ENCODE assay signal across 8 cellular contexts in the genomic region with DNA sequence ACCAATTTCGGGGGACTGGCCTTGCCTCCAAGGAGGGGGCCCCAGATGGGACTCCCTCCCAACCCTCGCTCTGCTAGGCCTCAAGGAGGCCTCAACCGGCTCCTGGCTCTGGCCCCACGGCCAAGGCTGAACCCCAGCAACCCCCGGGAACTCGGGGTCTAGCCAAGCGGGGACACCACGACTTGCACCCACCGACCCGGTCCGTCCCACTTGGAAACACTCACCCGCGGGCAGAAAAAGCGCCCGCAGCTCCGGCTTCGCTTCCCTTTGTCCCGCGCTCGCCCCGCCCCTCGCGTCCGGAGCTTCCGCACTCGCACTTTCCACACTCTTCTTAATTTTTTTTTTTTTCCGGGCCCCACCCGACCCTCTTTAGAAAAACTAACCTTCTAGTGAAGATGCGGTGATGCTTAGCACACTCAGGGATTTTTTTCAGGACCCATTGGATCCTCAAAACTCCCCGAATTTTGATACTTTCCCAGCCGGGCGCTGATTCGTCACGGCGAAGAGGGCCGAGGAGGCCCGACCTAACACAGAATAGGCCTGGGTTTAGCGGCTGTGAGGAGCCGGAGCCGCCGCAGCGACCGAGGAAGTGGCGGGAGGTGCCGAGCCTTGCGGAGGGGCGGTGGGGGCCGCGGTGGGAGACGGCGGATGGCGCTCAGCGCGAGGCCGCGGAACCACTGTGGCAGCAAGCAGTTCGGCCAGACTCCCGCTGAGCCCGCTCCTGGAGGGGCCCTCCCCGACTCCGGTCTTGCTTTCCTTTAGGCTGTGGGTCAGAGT. TPM values are rescaled to one million over a fixed set of nuclear protein-coding genes. Genes with fewer than 3 reads are reported as not detected.
DNase-seq lines count a peak whose midpoint lies in the region; ATAC-seq and TF ChIP-seq lines count a peak whose summit lies in the region.

Gene SMARCE1, minus strand, starts transcription at position 270 of the 777 bp plus-strand sequence. CDS start 2,016 bp downstream, outside the sequence.

- TF ChIP-seq POLR2A in body of pancreas (IDR thresholded peaks at IDR 0.05) (peak in 2 of 3 donors; percentile 76 to 78), sigmoid colon (IDR thresholded peaks at IDR 0.05) (peak; percentile 35 to 37)

- H3K4me1 ChIP-seq in body of pancreas (peaks cover 32% of the 10 kb centered on the region), iPS DF 6.9 (ENCODE audit: control insufficient read depth, insufficient read depth, low read length) (no peaks in the 10 kb centered on the region), sigmoid colon (peaks cover 0 to 47% (median 30%) of the 10 kb centered on the region in 4 donors)

- intact Hi-C loops in body of pancreas (cut with DNase I) = no loop called here
- intact Hi-C loops in sigmoid colon (cut with DNase I) = loop anchor here (5.0 to 10.0 kb wide), 2 partner anchors 170 to 1017 kb away; no protein-coding TSS in a partner anchor

- peak within 1 kb of the TSS; percentile 93 to 98 (median 97) for H3K27ac ChIP-seq in body of pancreas
- H3K27ac ChIP-seq in iPS DF 6.9 (ENCODE audit: low read length) = no peak within 1 kb of the TSS
- H3K27ac ChIP-seq in sigmoid colon = peak within 1 kb of the TSS; percentile 94 to 99 (median 98)

- TF ChIP-seq CTCF in GM10266 (IDR thresholded peaks at IDR 0.05; ENCODE audit: control insufficient read depth, insufficient read depth, low read depth, missing control alignments) = no peak
- peak in 1 of 7 experiments; percentile 6 for TF ChIP-seq CTCF in body of pancreas (IDR thresholded peaks at IDR 0.05)
- TF ChIP-seq CTCF in sigmoid colon (IDR thresholded peaks at IDR 0.05) = no peak

- ATAC-seq in HG02798 (IDR thresholded peaks at IDR 0.05; ENCODE audit: poor library complexity, unreplicated experiment) (peak; percentile 70), body of pancreas (peak; percentile 86), GM18861 (IDR thresholded peaks at IDR 0.05; ENCODE audit: unreplicated experiment) (no peak)

- H3K27me3 ChIP-seq in body of pancreas (no peaks in the 10 kb centered on the region), iPS DF 6.9 (ENCODE audit: control insufficient read depth, insufficient read depth, low read length) (no peaks in the 10 kb centered on the region), sigmoid colon (no peaks in the 10 kb centered on the region)

- WGBS in body of pancreas, 2 donors = 0 to 1% methylated on average over 43 to 61 of the region's 61 CpGs
- WGBS in iPS DF 6.9 (ENCODE audit: insufficient coverage, insufficient read length) = no CpG with 5 or more reads among the region's 61 CpGs
- WGBS in sigmoid colon, 2 donors = 0 to 1% methylated on average over 61 of the region's 61 CpGs

- H3K36me3 ChIP-seq in body of pancreas (replicated peaks in 1 of 2; ENCODE audit: insufficient read depth in 1 of 2, low read depth in 2 of 2) (peaks cover 0 to 3% of the 10 kb centered on the region in 2 donors), iPS DF 6.9 (ENCODE audit: control insufficient read depth, insufficient read depth, low read length) (no peaks in the 10 kb centered on the region; the same call in 1 of the 2 replicates), sigmoid colon (peaks cover 0 to 30% (median 0%) of the 10 kb centered on the region in 4 donors)

- H3K9me3 ChIP-seq in body of pancreas (no peaks in the 10 kb centered on the region), iPS DF 6.9 (ENCODE audit: control insufficient read depth, insufficient read depth, low read length) (no peaks in the 10 kb centered on the region), sigmoid colon (no peaks in the 10 kb centered on the region)

- TF ChIP-seq EP300 in sigmoid colon (IDR thresholded peaks at IDR 0.05) = no peak

- H3K4me3 ChIP-seq in body of pancreas = peak within 1 kb of the TSS; percentile 70 to 97
- peak within 1 kb of the TSS; percentile 98 for H3K4me3 ChIP-seq in iPS DF 6.9 (ENCODE audit: low read length)
- peak within 1 kb of the TSS; percentile 62 to 87 (median 72) for H3K4me3 ChIP-seq in sigmoid colon

- DNase-seq in GM10266 (ENCODE audit: extremely low spot score) (peak; percentile 69), NCI-H2029 (lab: John Stamatoyannopoulos, UW) (peak; percentile 66), UCSD-AML1 (lab: John Stamatoyannopoulos, UW; ENCODE audit: unreplicated experiment) (peak; percentile 83), body of pancreas (peak; percentile 66 to 76 (median 67)), iPS DF 6.9 (ENCODE audit: low read depth, low spot score) (peak; percentile 25), sigmoid colon (peak; percentile 84)

RNA-seq across cellular contexts. Expression of gene SMARCE1, which starts in this region (rescaled TPM):
- 10 to 100 TPM; 48.0 to 50.8 TPM for total RNA-seq in body of pancreas
- total RNA-seq in sigmoid colon = 100 to 1,000 TPM in 2 of 4 donors, 10 to 100 TPM in 2; 87.3 to 120 (median 94.4) TPM
- 10 to 100 TPM; 68.2 to 70.3 (median 70.0) TPM for polyA plus RNA-seq in sigmoid colon

Comparison
In these comparisons a context has a peak if more than half of its experiments do, and no peak if none do; other contexts are left out.
1. DNase-seq: peak in every context shown above with its lines; median percentile 84 in sigmoid colon; 83 in UCSD-AML1; 69 in GM10266; 67 in body of pancreas; 66 in NCI-H2029; 25 in iPS DF 6.9.